1 cellular context compared by ENCODE assay signal in genomic region chr16:4010225-4011158, GRCh38.
TF ChIP-seq lines count a peak whose summit lies in the region.

No MANE protein-coding gene starts in this region.

TF ChIP-seq in H1, 55 proteins besides CTCF, POLR2A, EP300 and RAD21 (continued from another document):
- no peak for TF ChIP-seq HDAC6 (IDR thresholded peaks at IDR 0.05; ENCODE audit: low read depth, low read length)
- TF ChIP-seq CHD2 (IDR thresholded peaks at IDR 0.05; ENCODE audit: low read length): no peak
- no peak for TF ChIP-seq TAF1 (IDR thresholded peaks at IDR 0.05; ENCODE audit: low read depth, low read length)
- no peak for TF ChIP-seq CTBP2 (IDR thresholded peaks at IDR 0.05; ENCODE audit: borderline replicate concordance, insufficient read depth, insufficient read length, low read length)
- no peak for TF ChIP-seq FOSL1 (IDR thresholded peaks at IDR 0.05; ENCODE audit: insufficient read depth, low read depth, low read length)
- no peak for TF ChIP-seq KDM5A (IDR thresholded peaks at IDR 0.05; ENCODE audit: low read length)
- TF ChIP-seq TBP (IDR thresholded peaks at IDR 0.05; ENCODE audit: low read depth, low read length): no peak
- no peak for TF ChIP-seq JUND (IDR thresholded peaks at IDR 0.05; ENCODE audit: low read length)
- TF ChIP-seq CEBPB (IDR thresholded peaks at IDR 0.05; ENCODE audit: low read depth, low read length): no peak
- no peak for TF ChIP-seq POU5F1 (IDR thresholded peaks at IDR 0.05; ENCODE audit: low read depth, low read length)
- TF ChIP-seq YY1 (IDR thresholded peaks at IDR 0.05; ENCODE audit: low read depth, low read length): no peak
- TF ChIP-seq, protein P1, sequence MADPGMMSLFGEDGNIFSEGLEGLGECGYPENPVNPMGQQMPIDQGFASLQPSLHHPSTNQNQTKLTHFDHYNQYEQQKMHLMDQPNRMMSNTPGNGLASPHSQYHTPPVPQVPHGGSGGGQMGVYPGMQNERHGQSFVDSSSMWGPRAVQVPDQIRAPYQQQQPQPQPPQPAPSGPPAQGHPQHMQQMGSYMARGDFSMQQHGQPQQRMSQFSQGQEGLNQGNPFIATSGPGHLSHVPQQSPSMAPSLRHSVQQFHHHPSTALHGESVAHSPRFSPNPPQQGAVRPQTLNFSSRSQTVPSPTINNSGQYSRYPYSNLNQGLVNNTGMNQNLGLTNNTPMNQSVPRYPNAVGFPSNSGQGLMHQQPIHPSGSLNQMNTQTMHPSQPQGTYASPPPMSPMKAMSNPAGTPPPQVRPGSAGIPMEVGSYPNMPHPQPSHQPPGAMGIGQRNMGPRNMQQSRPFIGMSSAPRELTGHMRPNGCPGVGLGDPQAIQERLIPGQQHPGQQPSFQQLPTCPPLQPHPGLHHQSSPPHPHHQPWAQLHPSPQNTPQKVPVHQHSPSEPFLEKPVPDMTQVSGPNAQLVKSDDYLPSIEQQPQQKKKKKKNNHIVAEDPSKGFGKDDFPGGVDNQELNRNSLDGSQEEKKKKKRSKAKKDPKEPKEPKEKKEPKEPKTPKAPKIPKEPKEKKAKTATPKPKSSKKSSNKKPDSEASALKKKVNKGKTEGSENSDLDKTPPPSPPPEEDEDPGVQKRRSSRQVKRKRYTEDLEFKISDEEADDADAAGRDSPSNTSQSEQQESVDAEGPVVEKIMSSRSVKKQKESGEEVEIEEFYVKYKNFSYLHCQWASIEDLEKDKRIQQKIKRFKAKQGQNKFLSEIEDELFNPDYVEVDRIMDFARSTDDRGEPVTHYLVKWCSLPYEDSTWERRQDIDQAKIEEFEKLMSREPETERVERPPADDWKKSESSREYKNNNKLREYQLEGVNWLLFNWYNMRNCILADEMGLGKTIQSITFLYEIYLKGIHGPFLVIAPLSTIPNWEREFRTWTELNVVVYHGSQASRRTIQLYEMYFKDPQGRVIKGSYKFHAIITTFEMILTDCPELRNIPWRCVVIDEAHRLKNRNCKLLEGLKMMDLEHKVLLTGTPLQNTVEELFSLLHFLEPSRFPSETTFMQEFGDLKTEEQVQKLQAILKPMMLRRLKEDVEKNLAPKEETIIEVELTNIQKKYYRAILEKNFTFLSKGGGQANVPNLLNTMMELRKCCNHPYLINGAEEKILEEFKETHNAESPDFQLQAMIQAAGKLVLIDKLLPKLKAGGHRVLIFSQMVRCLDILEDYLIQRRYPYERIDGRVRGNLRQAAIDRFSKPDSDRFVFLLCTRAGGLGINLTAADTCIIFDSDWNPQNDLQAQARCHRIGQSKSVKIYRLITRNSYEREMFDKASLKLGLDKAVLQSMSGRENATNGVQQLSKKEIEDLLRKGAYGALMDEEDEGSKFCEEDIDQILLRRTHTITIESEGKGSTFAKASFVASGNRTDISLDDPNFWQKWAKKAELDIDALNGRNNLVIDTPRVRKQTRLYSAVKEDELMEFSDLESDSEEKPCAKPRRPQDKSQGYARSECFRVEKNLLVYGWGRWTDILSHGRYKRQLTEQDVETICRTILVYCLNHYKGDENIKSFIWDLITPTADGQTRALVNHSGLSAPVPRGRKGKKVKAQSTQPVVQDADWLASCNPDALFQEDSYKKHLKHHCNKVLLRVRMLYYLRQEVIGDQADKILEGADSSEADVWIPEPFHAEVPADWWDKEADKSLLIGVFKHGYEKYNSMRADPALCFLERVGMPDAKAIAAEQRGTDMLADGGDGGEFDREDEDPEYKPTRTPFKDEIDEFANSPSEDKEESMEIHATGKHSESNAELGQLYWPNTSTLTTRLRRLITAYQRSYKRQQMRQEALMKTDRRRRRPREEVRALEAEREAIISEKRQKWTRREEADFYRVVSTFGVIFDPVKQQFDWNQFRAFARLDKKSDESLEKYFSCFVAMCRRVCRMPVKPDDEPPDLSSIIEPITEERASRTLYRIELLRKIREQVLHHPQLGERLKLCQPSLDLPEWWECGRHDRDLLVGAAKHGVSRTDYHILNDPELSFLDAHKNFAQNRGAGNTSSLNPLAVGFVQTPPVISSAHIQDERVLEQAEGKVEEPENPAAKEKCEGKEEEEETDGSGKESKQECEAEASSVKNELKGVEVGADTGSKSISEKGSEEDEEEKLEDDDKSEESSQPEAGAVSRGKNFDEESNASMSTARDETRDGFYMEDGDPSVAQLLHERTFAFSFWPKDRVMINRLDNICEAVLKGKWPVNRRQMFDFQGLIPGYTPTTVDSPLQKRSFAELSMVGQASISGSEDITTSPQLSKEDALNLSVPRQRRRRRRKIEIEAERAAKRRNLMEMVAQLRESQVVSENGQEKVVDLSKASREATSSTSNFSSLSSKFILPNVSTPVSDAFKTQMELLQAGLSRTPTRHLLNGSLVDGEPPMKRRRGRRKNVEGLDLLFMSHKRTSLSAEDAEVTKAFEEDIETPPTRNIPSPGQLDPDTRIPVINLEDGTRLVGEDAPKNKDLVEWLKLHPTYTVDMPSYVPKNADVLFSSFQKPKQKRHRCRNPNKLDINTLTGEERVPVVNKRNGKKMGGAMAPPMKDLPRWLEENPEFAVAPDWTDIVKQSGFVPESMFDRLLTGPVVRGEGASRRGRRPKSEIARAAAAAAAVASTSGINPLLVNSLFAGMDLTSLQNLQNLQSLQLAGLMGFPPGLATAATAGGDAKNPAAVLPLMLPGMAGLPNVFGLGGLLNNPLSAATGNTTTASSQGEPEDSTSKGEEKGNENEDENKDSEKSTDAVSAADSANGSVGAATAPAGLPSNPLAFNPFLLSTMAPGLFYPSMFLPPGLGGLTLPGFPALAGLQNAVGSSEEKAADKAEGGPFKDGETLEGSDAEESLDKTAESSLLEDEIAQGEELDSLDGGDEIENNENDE (IDR thresholded peaks at IDR 0.05; ENCODE audit: insufficient replicate concordance, low read length): no peak
- TF ChIP-seq BCL11A (IDR thresholded peaks at IDR 0.05; ENCODE audit: low read depth in 2 of 2, low read length in 2 of 2): no peak
- no peak for TF ChIP-seq NANOG (IDR thresholded peaks at IDR 0.05; ENCODE audit: insufficient read depth, low read depth, low read length, poor library complexity, severe bottlenecking)
- TF ChIP-seq SIN3A (conservative IDR thresholded peaks at IDR 0.05 in 1 of 2, IDR thresholded peaks at IDR 0.05 in 1 of 2; ENCODE audit: low read depth in 1 of 2, low read length in 2 of 2): no peak
- TF ChIP-seq BACH1 (IDR thresholded peaks at IDR 0.05; ENCODE audit: low read length): no peak
- TF ChIP-seq EGR1 (IDR thresholded peaks at IDR 0.05; ENCODE audit: borderline replicate concordance, low read depth, low read length): no peak
- TF ChIP-seq TCF12 (IDR thresholded peaks at IDR 0.05; ENCODE audit: low read depth, low read length): no peak
